In the genomic region with DNA sequence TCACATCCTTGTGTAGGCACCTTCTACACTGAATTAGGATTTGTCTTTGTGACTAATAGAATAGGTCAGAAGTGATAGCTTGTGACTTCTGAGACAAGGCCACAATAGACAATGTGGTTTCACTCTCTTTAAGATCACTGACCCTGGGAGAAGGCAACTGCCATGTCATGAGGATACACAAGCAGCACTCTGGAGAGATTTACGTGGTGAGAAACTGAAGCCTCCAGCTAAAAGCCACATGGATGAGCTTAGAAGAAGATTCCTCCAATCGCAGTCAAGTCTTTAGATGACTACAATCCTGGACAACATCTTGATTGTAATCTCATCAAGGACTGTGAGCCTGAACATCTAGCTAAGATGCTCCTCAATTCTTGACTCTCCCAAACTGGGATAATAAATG, we compare ENCODE assay signal across 20 cellular contexts.
DNase-seq lines count a peak whose midpoint lies in the region; ATAC-seq, FAIRE-seq and TF ChIP-seq lines count a peak whose summit lies in the region.
"Had no signal": no experiment of that assay in that cellular context is flagged by ENCODE, and none has a peak within 500 bp of the region (broad histone marks: within the 10 kb centered on the region; RNA-seq: fewer than 3 reads in every experiment).

No MANE protein-coding gene starts in this region.

- peaks cover 4% of the 10 kb centered on the region; the same call in 1 of the 2 replicates for H3K9me2 ChIP-seq in GM23338 (ENCODE audit: insufficient read depth)

- H3K36me3 ChIP-seq in GM23338 (ENCODE audit: insufficient read depth), result no peaks in the 10 kb centered on the region
- peaks cover 10% of the 10 kb centered on the region for H3K36me3 ChIP-seq in OCI-LY3 (replicated peaks; ENCODE audit: low read depth, low read length)
- H3K36me3 ChIP-seq in neural progenitor cell, result no peaks in the 10 kb centered on the region
- no peaks in the 10 kb centered on the region for H3K36me3 ChIP-seq in small intestine (ENCODE audit: control insufficient read depth in 2 of 2, insufficient read depth in 2 of 2, low read length in 2 of 2)

- no peaks in the 10 kb centered on the region for H3K36me3 Mint-ChIP-seq in GM23338 (ENCODE audit: low read depth)
- H3K36me3 Mint-ChIP-seq in neural progenitor cell, result no peaks in the 10 kb centered on the region

- H3K27ac Mint-ChIP-seq in GM23338 (no peak overlapping the region), neural progenitor cell (no peak overlapping the region)
- H3K27ac Mint-ChIP-seq: CD4-positive, alpha-beta T cell had no signal

- H3K27me3 ChIP-seq in GM23338 (ENCODE audit: insufficient read depth) (no peaks in the 10 kb centered on the region), OCI-LY3 (ENCODE audit: low read depth, low read length) (no peaks in the 10 kb centered on the region), neural progenitor cell (no peaks in the 10 kb centered on the region), small intestine (ENCODE audit: control insufficient read depth in 2 of 2, insufficient read depth in 2 of 2, low read length in 2 of 2) (no peaks in the 10 kb centered on the region)

- TF ChIP-seq CTCF in GM23338 (conservative IDR thresholded peaks at IDR 0.05; ENCODE audit: low read depth in 2 of 2) (no peak), OCI-LY3 (IDR thresholded peaks at IDR 0.05; ENCODE audit: low read depth, low read length) (no peak), neural progenitor cell (IDR thresholded peaks at IDR 0.05) (no peak)

- in situ Hi-C loops in KBM-7 (cut with MboI; ENCODE audit: low pct_unique_long_range_greater_than_20kb, low sequenced_read_pairs), result no loop called here

- FAIRE-seq in small intestine (lab: Jason Lieb, UNC), result no peak
- FAIRE-seq: A204.1, D721Med, GM12892, GM18507, H54, HTR-8/SVneo had no signal

- no peaks in the 10 kb centered on the region for H3K4me1 Mint-ChIP-seq in GM23338
- peaks cover 8% of the 10 kb centered on the region for H3K4me1 Mint-ChIP-seq in neural progenitor cell

- H3K79me2 ChIP-seq in GM23338 (replicated peaks; ENCODE audit: insufficient read depth), result no peaks in the 10 kb centered on the region
- no peaks in the 10 kb centered on the region for H3K79me2 ChIP-seq in OCI-LY3 (ENCODE audit: low read length)
- H3K79me2 ChIP-seq in neural progenitor cell (ENCODE audit: low read depth), result no peaks in the 10 kb centered on the region

- no peak overlapping the region for H3K4me2 ChIP-seq in GM23338
- 0 out of 2 replicates have a peak overlapping the region, but pooled peaks have one; percentile 11 for H3K4me2 ChIP-seq in OCI-LY3 (ENCODE audit: low read length)
- H3K4me2 ChIP-seq in neural progenitor cell, result no peak overlapping the region

- H3F3A ChIP-seq in GM23338 (replicated peaks; ENCODE audit: low read depth), result no peaks in the 10 kb centered on the region
- no peaks in the 10 kb centered on the region for H3F3A ChIP-seq in neural progenitor cell (ENCODE audit: low read depth)

- no peak overlapping the region for H3K4me3 Mint-ChIP-seq in GM23338
- H3K4me3 Mint-ChIP-seq in neural progenitor cell, result no peak overlapping the region
- H3K4me3 Mint-ChIP-seq: CD4-positive, alpha-beta T cell had no signal

- WGBS in small intestine, 3 donors, result 87 to 95% (median 88%) methylated on average over 2 of the region's 2 CpGs

- no peaks in the 10 kb centered on the region for H3K4me1 ChIP-seq in GM23338 (ENCODE audit: insufficient read depth)
- peaks cover 65% of the 10 kb centered on the region for H3K4me1 ChIP-seq in OCI-LY3 (ENCODE audit: low read length)
- H3K4me1 ChIP-seq in neural progenitor cell, result no peaks in the 10 kb centered on the region
- no peaks in the 10 kb centered on the region for H3K4me1 ChIP-seq in small intestine (ENCODE audit: control insufficient read depth in 2 of 2, insufficient read depth in 1 of 2, low read depth in 1 of 2, low read length in 1 of 2)
- H3K4me1 ChIP-seq: Caco-2 had no signal

- H3K4me3 ChIP-seq in GM23338, result no peak overlapping the region
- H3K4me3 ChIP-seq in OCI-LY3 (ENCODE audit: low read length), result no peak overlapping the region
- no peak overlapping the region for H3K4me3 ChIP-seq in neural progenitor cell
- no peak overlapping the region for H3K4me3 ChIP-seq in small intestine (ENCODE audit: low read depth in 1 of 2, low read length in 2 of 2)
- H3K4me3 ChIP-seq: GM23248 had no signal

- peaks cover 14% of the 10 kb centered on the region for H3K9me3 Mint-ChIP-seq in GM23338
- peaks cover 16% of the 10 kb centered on the region for H3K9me3 Mint-ChIP-seq in neural progenitor cell

- H3K27me3 Mint-ChIP-seq in GM23338 (ENCODE audit: insufficient read depth, low read depth, poor library complexity) (no peaks in the 10 kb centered on the region), neural progenitor cell (ENCODE audit: insufficient read depth, low read depth) (no peaks in the 10 kb centered on the region)

- H3K9me3 ChIP-seq in OCI-LY3 (ENCODE audit: insufficient read depth, low read length) (no peaks in the 10 kb centered on the region), neural progenitor cell (ENCODE audit: low read depth) (no peaks in the 10 kb centered on the region), small intestine (ENCODE audit: control insufficient read depth, low read depth) (no peaks in the 10 kb centered on the region)
- H3K9me3 ChIP-seq: Caco-2 had no signal

- H3K9ac ChIP-seq in OCI-LY3 (ENCODE audit: low read length) (peak overlapping the region; percentile 12; the same call in 1 of the 2 replicates), neural progenitor cell (no peak overlapping the region)
- H3K9ac ChIP-seq: GM23248 had no signal

- ATAC-seq in GM23338, result no peak

- H2AFZ ChIP-seq in GM23338 (0 out of 2 replicates have a peak overlapping the region, but pooled peaks have one; percentile 32), OCI-LY3 (ENCODE audit: low read depth, low read length) (peak overlapping the region; percentile 47), neural progenitor cell (replicated peaks) (peak overlapping the region; percentile 37)
- H2AFZ ChIP-seq: GM23248 had no signal

- no peak overlapping the region for H3K27ac ChIP-seq in GM23338 (ENCODE audit: low read depth)
- H3K27ac ChIP-seq in OCI-LY3 (ENCODE audit: low read length), result peak overlapping the region; percentile 48
- no peak overlapping the region for H3K27ac ChIP-seq in neural progenitor cell
- no peak overlapping the region for H3K27ac ChIP-seq in small intestine (ENCODE audit: low read depth in 1 of 2, low read length in 1 of 2)
- H3K27ac ChIP-seq: C4-2B, GM23248 had no signal

- peak; percentile 56 for DNase-seq in EH (ENCODE audit: low read depth)
- DNase-seq in GM23338 (ENCODE audit: low spot score), result no peak
- no peak for DNase-seq in neural progenitor cell (ENCODE audit: low spot score)
- no peak for DNase-seq in retina
- DNase-seq in KBM-7, result no peak
- DNase-seq in small intestine, result no peak
- DNase-seq: AML-193; Caco-2; CD4-positive, alpha-beta T cell; GDM1; GM23248; HCEC 1CT had no signal

- H4K20me1 ChIP-seq in GM23338 (replicated peaks; ENCODE audit: insufficient read depth) (no peaks in the 10 kb centered on the region), OCI-LY3 (ENCODE audit: insufficient read depth, low read length) (no peaks in the 10 kb centered on the region), neural progenitor cell (ENCODE audit: low read depth) (no peaks in the 10 kb centered on the region)
